ENCODE assay signal across 28 cellular contexts in the genomic region with DNA sequence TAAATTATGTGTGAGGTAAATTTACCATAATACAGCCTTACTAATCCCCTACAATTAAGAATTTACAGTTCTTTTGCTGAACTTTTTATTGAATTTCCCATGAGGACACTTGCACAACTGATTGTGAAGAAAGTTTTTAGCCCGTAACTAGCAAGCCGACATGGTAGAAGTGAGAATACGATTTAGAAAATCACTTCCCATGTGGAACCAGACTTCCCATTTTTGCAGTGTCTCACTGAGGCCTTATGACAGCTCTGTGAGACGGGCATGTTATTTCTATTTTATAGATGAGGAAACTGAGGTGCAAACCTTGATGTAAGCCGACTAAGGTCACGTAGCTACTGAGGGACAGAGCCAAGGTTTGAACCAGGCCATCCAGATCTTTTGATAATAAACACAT.
"Had no signal": no experiment of that assay in that cellular context is flagged by ENCODE, and none has a peak within 500 bp of the region (broad histone marks: within the 10 kb centered on the region; RNA-seq: fewer than 3 reads in every experiment).

No MANE protein-coding gene starts in this region.

- H3K4me3 ChIP-seq: gastroesophageal sphincter, heart left ventricle, hepatocyte, lung, mucosa of descending colon, neural progenitor cell, right atrium auricular region, smooth muscle cell, suprapubic skin, transverse colon, vagina had no signal

- H3K4me1 ChIP-seq: foreskin keratinocyte, gastroesophageal sphincter, heart left ventricle, parathyroid adenoma, right atrium auricular region, suprapubic skin, transverse colon had no signal

- H3K27ac ChIP-seq: epithelial cell of prostate, foreskin keratinocyte, gastroesophageal sphincter, heart left ventricle, hepatocyte, neural progenitor cell, parathyroid adenoma, right atrium auricular region, suprapubic skin, transverse colon, vagina had no signal

- H3K9me3 ChIP-seq: gastroesophageal sphincter, heart left ventricle, mucosa of descending colon, right atrium auricular region, suprapubic skin, transverse colon, vagina had no signal

- DNase-seq: effector CD8-positive, alpha-beta T cell; endodermal cell; foreskin keratinocyte; heart left ventricle; kidney; mesenchymal stem cell; mucosa of descending colon; naive B cell; stimulated activated CD4-positive, alpha-beta T cell treated with anti-CD3 and anti-CD28 coated beads, Interleukin-12 subunit alpha, Interleukin-12 subunit beta, amount 100 ng/mL, for 4 hours; stimulated activated CD4-positive, alpha-beta T cell treated with anti-CD3 and anti-CD28 coated beads, Interleukin-1b, Interleukin-23, amount 100 ng/mL, for 48 hours; stimulated activated CD4-positive, alpha-beta T cell treated with anti-CD3 and anti-CD28 coated beads, Interleukin-4, amount 100 ng/mL, for 1 hour; stimulated activated CD8-positive, alpha-beta memory T cell treated with anti-CD3 and anti-CD28 coated beads, Interleukin-4, amount 100 ng/mL, for 48 hours; stimulated activated naive CD4-positive, alpha-beta T cell; stimulated activated naive CD8-positive, alpha-beta T cell treated with anti-CD3 and anti-CD28 coated beads, Interleukin-15, amount 100 ng/mL, for 72 hours; transverse colon had no signal

- H3K27me3 ChIP-seq: foreskin keratinocyte, gastroesophageal sphincter, heart left ventricle, hepatocyte, neural progenitor cell, right atrium auricular region, suprapubic skin, transverse colon, vagina had no signal

- ATAC-seq: esophagus mucosa, foreskin keratinocyte, gastroesophageal sphincter, heart left ventricle, left lobe of liver, mucosa of descending colon, sciatic nerve had no signal

- H3K36me3 ChIP-seq: gastroesophageal sphincter, heart left ventricle, neural progenitor cell, right atrium auricular region, suprapubic skin, transverse colon, vagina had no signal
